In genomic region chr11:47225552-47226137, GRCh38 we compare ENCODE assay signal across 9 cellular contexts. TPM values are rescaled to one million over a fixed set of nuclear protein-coding genes. Genes with fewer than 3 reads are reported as not detected.
DNase-seq lines count a peak whose midpoint lies in the region; ATAC-seq and TF ChIP-seq lines count a peak whose summit lies in the region.
"Had no signal": no experiment of that assay in that cellular context is flagged by ENCODE, and none has a peak within 500 bp of the region (broad histone marks: within the 10 kb centered on the region; RNA-seq: fewer than 3 reads in every experiment).

No MANE protein-coding gene starts in this region.

- no peaks in the 10 kb centered on the region for H3K27me3 Mint-ChIP-seq in neural crest cell (ENCODE audit: low read depth)

- CTCF ChIA-PET in Panc1 (lab: Charles Lee), result interaction anchor here (0.7 kb wide), 1 partner anchor 901 kb away, joined by 7 read pairs; no protein-coding TSS in a partner anchor

- H3K36me3 ChIP-seq in Panc1 (ENCODE audit: control insufficient read depth, insufficient read depth, low read length) (0 out of 2 replicates have a peak, but pooled peaks cover 3% of the 10 kb centered on the region), vagina (peaks cover 0 to 14% of the 10 kb centered on the region in 2 donors)

- intact Hi-C loops in Panc1 (cut with micrococcal nuclease; ENCODE audit: unreplicated experiment), result no loop called here
- intact Hi-C loops in left colon (cut with DNase I, micrococcal nuclease), result no loop called here
- intact Hi-C loops in vagina (cut with DNase I), result no loop called here

- peak overlapping the region; percentile 23 for H3K27ac Mint-ChIP-seq in neural crest cell (ENCODE audit: unreplicated experiment)

- POLR2A ChIA-PET in Panc1 (lab: Charles Lee), result no interaction called here

- TF ChIP-seq CTCF in Panc1 (IDR thresholded peaks at IDR 0.05), result no peak
- TF ChIP-seq CTCF in neural crest cell (conservative IDR thresholded peaks at IDR 0.05), result no peak
- TF ChIP-seq CTCF in vagina (IDR thresholded peaks at IDR 0.05), result no peak

- no peaks in the 10 kb centered on the region for H3K9me3 Mint-ChIP-seq in neural crest cell

- DNase-seq in SIG-M5 treated with dmso at 0.1 percent for 504 hours (lab: John Stamatoyannopoulos, UW; ENCODE audit: unreplicated experiment), result peak; percentile 50
- no peak for DNase-seq in SIG-M5 (lab: John Stamatoyannopoulos, UW)
- no peak for DNase-seq in Panc1 (ENCODE audit: low read depth, low spot score)
- DNase-seq in neural crest cell (ENCODE audit: low read depth, low spot score), result no peak
- no peak for DNase-seq in left colon
- no peak for DNase-seq in vagina (ENCODE audit: extremely low spot score in 2 of 2)
- no peak for DNase-seq in NCI-H524 (lab: John Stamatoyannopoulos, UW)
- DNase-seq: T-helper 9 cell had no signal

- H3K27me3 ChIP-seq in Panc1 (ENCODE audit: control insufficient read depth, insufficient read depth, low read length) (no peaks in the 10 kb centered on the region), vagina (no peaks in the 10 kb centered on the region)

- TSS peak; percentile 40 for BruUV-seq in Panc1 (replicated peaks; lab: Mats Ljungman, UMichigan)

- in situ Hi-C loops in Panc1 (cut with HindIII; ENCODE audit: low pct_unique_long_range_greater_than_20kb, low sequenced_read_pairs), result no loop called here

- TF ChIP-seq POLR2A in vagina (IDR thresholded peaks at IDR 0.05), result no peak

- no peak overlapping the region for H3K4me3 Mint-ChIP-seq in neural crest cell

- ATAC-seq in HG02759 (IDR thresholded peaks at IDR 0.05; ENCODE audit: unreplicated experiment) (peak; percentile 94), Panc1 (no peak), left colon (no peak)

- H3K9me3 ChIP-seq in Panc1 (ENCODE audit: control insufficient read depth, insufficient read depth, low read depth, low read length) (no peaks in the 10 kb centered on the region), vagina (no peaks in the 10 kb centered on the region)

- H3K4me1 Mint-ChIP-seq in neural crest cell, result peaks cover under 1% of the 10 kb centered on the region

- no peak overlapping the region for H3K4me3 ChIP-seq in Panc1 (ENCODE audit: low read depth in 2 of 2, low read length in 2 of 2)
- no peak overlapping the region for H3K4me3 ChIP-seq in vagina

- peaks cover 3% of the 10 kb centered on the region for H3K36me3 Mint-ChIP-seq in neural crest cell (ENCODE audit: low read depth)

- H3K27ac ChIP-seq in Panc1 (ENCODE audit: low read length) (no peak overlapping the region), vagina (no peak overlapping the region)

- H3K4me1 ChIP-seq in Panc1 (ENCODE audit: control insufficient read depth, insufficient read depth, low read length) (no peaks in the 10 kb centered on the region), vagina (no peaks in the 10 kb centered on the region)

RNA-seq across cellular contexts. Expression of gene DDB2, which starts 10.9 kb away (rescaled TPM):
- total RNA-seq in Panc1 (2021; ENCODE audit: unreplicated experiment) (33.6 TPM), neural crest cell (32.2 and 33.9 TPM in 2 replicates), left colon (10 to 100 TPM; 24.7 to 37.7 TPM), vagina (42.2 TPM)
- polyA plus RNA-seq in Panc1 (2012; ENCODE audit: insufficient read length), result 20.3 TPM

RNA-seq across cellular contexts. Expression of gene ACP2, which starts 23.0 kb away (rescaled TPM):
- 28.4 TPM for total RNA-seq in Panc1 (2021; ENCODE audit: unreplicated experiment)
- polyA plus RNA-seq in Panc1 (2012; ENCODE audit: insufficient read length), result 28.7 TPM
- 41.0 and 41.7 TPM in 2 replicates for total RNA-seq in neural crest cell
- total RNA-seq in left colon, result 10 to 100 TPM; 47.8 to 53.5 TPM
- 54.8 TPM for total RNA-seq in vagina

RNA-seq across cellular contexts. Expression of gene NR1H3, which starts 32.2 kb away (rescaled TPM):
- 17.2 TPM for total RNA-seq in Panc1 (2021; ENCODE audit: unreplicated experiment)
- 19.7 TPM for polyA plus RNA-seq in Panc1 (2012; ENCODE audit: insufficient read length)
- total RNA-seq in neural crest cell, result 15.2 and 19.1 TPM in 2 replicates
- 10 to 100 TPM; 52.1 to 58.2 TPM for total RNA-seq in left colon
- total RNA-seq in vagina, result 60.9 TPM

RNA-seq across cellular contexts. Expression of gene PACSIN3, which starts 39.4 kb away (rescaled TPM):
- total RNA-seq in Panc1 (2021; ENCODE audit: unreplicated experiment), result 45.3 TPM
- polyA plus RNA-seq in Panc1 (2012; ENCODE audit: insufficient read length), result 60.0 TPM
- total RNA-seq in neural crest cell, result 56.4 and 57.0 TPM in 2 replicates
- total RNA-seq in left colon, result 1 to 10 TPM; 2.2 to 7.1 TPM
- 59.4 TPM for total RNA-seq in vagina

RNA-seq across cellular contexts. Expression of gene MADD, which starts 44.3 kb away (rescaled TPM):
- total RNA-seq in Panc1 (2021; ENCODE audit: unreplicated experiment), result 51.1 TPM
- polyA plus RNA-seq in Panc1 (2012; ENCODE audit: insufficient read length), result 42.9 TPM
- 56.2 and 59.2 TPM in 2 replicates for total RNA-seq in neural crest cell
- 10 to 100 TPM; 50.8 to 61.6 TPM for total RNA-seq in left colon
- total RNA-seq in vagina, result 56.5 TPM
